In the genomic region with DNA sequence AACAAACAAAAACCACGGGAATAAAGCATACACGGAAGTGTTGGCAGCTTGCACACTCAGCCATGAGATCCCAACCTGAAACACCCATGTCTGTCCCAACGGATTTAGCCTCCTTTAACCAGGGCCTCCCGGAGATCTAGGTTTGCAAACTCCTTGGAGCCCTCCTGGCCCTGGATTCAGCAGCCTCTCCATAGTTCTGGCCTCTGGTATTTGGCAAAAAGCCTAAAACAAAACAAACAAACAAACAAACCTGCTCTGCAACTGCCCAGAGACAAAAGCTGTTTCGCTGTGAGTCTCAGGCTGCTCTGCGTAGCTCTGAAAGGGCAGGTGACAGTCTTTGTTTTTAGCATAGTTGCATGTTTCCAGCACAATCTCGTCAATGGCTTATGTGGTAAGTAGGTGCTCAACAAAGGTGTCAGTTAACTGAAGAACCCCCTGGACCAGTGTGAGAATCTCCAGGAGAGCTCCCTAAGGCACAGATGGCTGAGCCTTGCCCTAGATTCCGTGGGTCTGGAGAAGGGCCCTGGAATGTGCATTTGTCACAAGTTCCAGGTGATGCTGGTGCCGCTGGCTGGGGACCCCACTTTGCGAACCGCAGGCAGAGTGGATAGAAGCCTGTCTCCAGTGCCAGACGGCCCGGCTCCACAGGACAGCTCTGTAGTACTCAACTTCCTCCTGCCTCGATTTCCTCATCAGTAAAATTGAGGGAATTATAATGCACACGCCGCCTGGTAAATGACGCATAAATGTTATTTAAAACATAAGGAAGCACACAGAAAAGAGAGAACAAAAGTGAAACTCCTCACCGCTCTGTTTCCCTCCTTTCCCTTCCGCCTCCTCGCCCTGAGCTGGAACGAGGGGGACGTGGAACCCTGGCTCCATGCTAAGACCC, we compare ENCODE assay signal across 14 cellular contexts.
DNase-seq lines count a peak whose midpoint lies in the region; ATAC-seq, FAIRE-seq and TF ChIP-seq lines count a peak whose summit lies in the region.
"Had no signal": no experiment of that assay in that cellular context is flagged by ENCODE, and none has a peak within 500 bp of the region (broad histone marks: within the 10 kb centered on the region; RNA-seq: fewer than 3 reads in every experiment).

No MANE protein-coding gene starts in this region.

- no peaks in the 10 kb centered on the region for H4K20me1 ChIP-seq in keratinocyte (ENCODE audit: control insufficient read depth, extremely low read depth, insufficient read depth, low read length)

- intact Hi-C loops in vagina (cut with DNase I), result no loop called here

- H3K4me2 ChIP-seq in keratinocyte (ENCODE audit: control insufficient read depth, extremely low read depth, insufficient read depth, low read depth, low read length), result peak overlapping the region; percentile 96

- peak overlapping the region; percentile 84 for H3K9ac ChIP-seq in keratinocyte (ENCODE audit: control insufficient read depth, extremely low read depth, insufficient read depth, low read length)

- no peak for TF ChIP-seq CTCF in keratinocyte (optimal IDR thresholded peaks at IDR 0.05 in 1 of 3, IDR thresholded peaks at IDR 0.05 in 1 of 3, conservative IDR thresholded peaks at IDR 0.05 in 1 of 3; ENCODE audit: extremely low read depth in 1 of 3, insufficient read depth in 2 of 3, low read length in 3 of 3)
- TF ChIP-seq CTCF in vagina (IDR thresholded peaks at IDR 0.05), result no peak

- DNase-seq in NCI-H510A treated with DMSO at 0.1 percent for 48 hours (lab: John Stamatoyannopoulos, UW) (peak; percentile 25), NCI-H510A (lab: John Stamatoyannopoulos, UW) (no peak), NOMO-1 treated with DMSO at 0.1 percent for 48 hours (lab: John Stamatoyannopoulos, UW; ENCODE audit: unreplicated experiment) (peak; percentile 57), keratinocyte (ENCODE audit: low read depth, low spot score) (no peak), vagina (ENCODE audit: extremely low spot score in 2 of 2) (no peak), hepatic stellate cell (ENCODE audit: low spot score) (no peak)
- no peak for DNase-seq in activated naive CD4-positive, alpha-beta T cell treated with Interleukin-2 at 50 U/mL for 16 hours
- DNase-seq: DND-41, KG1, NCI-H226 had no signal

- H3K36me3 ChIP-seq in keratinocyte (ENCODE audit: control insufficient read depth in 2 of 2, extremely low read depth in 1 of 2, insufficient read depth in 2 of 2, low read length in 2 of 2), result no peaks in the 10 kb centered on the region
- H3K36me3 ChIP-seq in vagina, result no peaks in the 10 kb centered on the region
- H3K36me3 ChIP-seq: SJSA1 had no signal

- TF ChIP-seq POLR2A in vagina (IDR thresholded peaks at IDR 0.05), result no peak

- H3K9me1 ChIP-seq in keratinocyte (ENCODE audit: control insufficient read depth, extremely low read depth, insufficient read depth, low read length), result no peaks in the 10 kb centered on the region

- H3K27me3 ChIP-seq in keratinocyte (ENCODE audit: control insufficient read depth, extremely low read depth, insufficient read depth, low read length) (no peaks in the 10 kb centered on the region), vagina (no peaks in the 10 kb centered on the region)
- H3K27me3 ChIP-seq: SJSA1 had no signal

- dilution Hi-C loops in keratinocyte (cut with MboI; ENCODE audit: extremely low pct_ligation_motif_present, low sequenced_read_pairs), result no loop called here

- peak overlapping the region; percentile 90 for H3K27ac ChIP-seq in keratinocyte (ENCODE audit: control insufficient read depth, insufficient read depth, low read length)
- H3K27ac ChIP-seq in vagina, result peak overlapping the region; percentile 84
- H3K27ac ChIP-seq: SJSA1 had no signal

- H3K4me3 ChIP-seq in keratinocyte (ENCODE audit: control insufficient read depth in 2 of 3, extremely low read depth in 1 of 3, insufficient read depth in 2 of 3, low read depth in 1 of 3, low read length in 3 of 3), result peak overlapping the region; percentile 4 to 68 (median 62)
- no peak overlapping the region for H3K4me3 ChIP-seq in vagina
- H3K4me3 ChIP-seq: GM12878, SJSA1 had no signal

- peak overlapping the region; percentile 78 for H2AFZ ChIP-seq in keratinocyte (ENCODE audit: control insufficient read depth, low read length)

- no peaks in the 10 kb centered on the region for H3K79me2 ChIP-seq in keratinocyte (ENCODE audit: control insufficient read depth, insufficient read depth, low read length)

- H3K9me3 ChIP-seq in keratinocyte (ENCODE audit: control insufficient read depth, low read depth, low read length) (no peaks in the 10 kb centered on the region), vagina (no peaks in the 10 kb centered on the region)
- H3K9me3 ChIP-seq: SJSA1 had no signal

- FAIRE-seq in keratinocyte (lab: Jason Lieb, UNC), result peak; percentile 53
- FAIRE-seq: colon, GM12878 had no signal

- ATAC-seq in GM18870 (IDR thresholded peaks at IDR 0.05; ENCODE audit: unreplicated experiment), result no peak
- ATAC-seq: GM12878 had no signal

- H3K4me1 ChIP-seq in keratinocyte (ENCODE audit: control insufficient read depth, extremely low read depth, insufficient read depth, low read length) (peaks cover 79% of the 10 kb centered on the region), vagina (peaks cover 60% of the 10 kb centered on the region)

Comparison
In these comparisons a context has a peak if more than half of its experiments do, and no peak if none do; other contexts are left out.
1. DNase-seq: peak in NCI-H510A treated with DMSO at 0.1 percent for 48 hours (single experiment) and NOMO-1 treated with DMSO at 0.1 percent for 48 hours (single experiment); none in NCI-H510A (single experiment), keratinocyte (single experiment), vagina (0 of 2), activated naive CD4-positive, alpha-beta T cell treated with Interleukin-2 at 50 U/mL for 16 hours (single experiment) and hepatic stellate cell (single experiment).
2. H3K4me3 ChIP-seq: peak in keratinocyte (3 of 3); none in vagina (0 of 2).